Comparison of ENCODE assay signal across 15 cellular contexts in the genomic region with DNA sequence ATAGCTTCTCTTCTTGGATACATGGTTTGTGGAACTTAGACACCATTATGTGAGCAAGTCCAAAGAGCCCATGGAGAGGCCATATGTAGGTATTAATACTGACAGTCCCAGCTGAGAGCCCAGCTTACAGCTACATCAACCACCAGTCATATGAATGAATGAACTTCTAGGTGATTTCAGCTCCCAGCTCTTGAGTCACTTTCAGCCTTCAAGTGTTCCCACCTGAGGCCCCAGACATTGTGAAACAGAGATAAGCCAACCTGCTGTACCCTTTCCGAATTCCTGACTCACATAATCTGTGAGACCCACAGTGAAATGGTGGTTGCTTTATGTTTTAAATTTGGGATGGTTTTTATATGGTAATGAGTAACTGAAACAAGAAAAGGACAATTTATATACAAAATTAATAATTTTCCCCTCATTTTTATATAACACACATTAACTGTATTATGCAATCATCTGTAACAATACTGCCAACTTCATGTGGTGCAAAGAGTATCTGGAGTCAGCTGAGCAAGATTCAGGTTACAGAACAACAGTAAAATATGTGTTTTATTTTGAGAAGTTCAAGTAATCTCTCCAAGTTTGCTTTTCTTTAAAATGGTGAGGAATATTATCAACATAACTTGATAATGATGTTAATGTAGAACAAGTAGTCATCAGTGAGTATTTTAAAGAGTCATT.
"Had no signal": no experiment of that assay in that cellular context is flagged by ENCODE, and none has a peak within 500 bp of the region (broad histone marks: within the 10 kb centered on the region; RNA-seq: fewer than 3 reads in every experiment).

No MANE protein-coding gene starts in this region.

- H3K27ac ChIP-seq: neutrophil, parathyroid adenoma had no signal

- DNase-seq: activated CD4-positive, alpha-beta T cell treated with anti-CD3 and anti-CD28 coated beads for 1 hour; activated CD4-positive, alpha-beta T cell treated with anti-CD3 and anti-CD28 coated beads, Interleukin-2, amount 50 U/mL, for 48 hours; activated gamma-delta T cell; activated T-cell treated with anti-CD3 and anti-CD28 coated beads, Interleukin-2, amount 50 U/mL, for 24 hours; cerebellar nuclear complex; dermis blood vessel endothelial cell; effector memory CD8-positive, alpha-beta T cell; islet precursor cell; natural killer cell; stimulated activated CD4-positive, alpha-beta T cell treated with anti-CD3 and anti-CD28 coated beads, Interleukin-4, amount 100 ng/mL, for 1 hour; stimulated activated naive CD4-positive, alpha-beta T cell treated with Interleukin-2 at 50 U/mL for 16 hours; T-helper 1 cell; T1000 had no signal

- H3K9me3 ChIP-seq: neutrophil had no signal

- H3K79me2 ChIP-seq: parathyroid adenoma had no signal

- H2AFZ ChIP-seq: parathyroid adenoma had no signal

- H3K36me3 ChIP-seq: neutrophil had no signal

- H3K9ac ChIP-seq: parathyroid adenoma had no signal

- ATAC-seq: effector memory CD8-positive, alpha-beta T cell; natural killer cell had no signal

- H3K4me1 ChIP-seq: parathyroid adenoma had no signal
